Comparison of ENCODE assay signal across 1 cellular context in the genomic region with DNA sequence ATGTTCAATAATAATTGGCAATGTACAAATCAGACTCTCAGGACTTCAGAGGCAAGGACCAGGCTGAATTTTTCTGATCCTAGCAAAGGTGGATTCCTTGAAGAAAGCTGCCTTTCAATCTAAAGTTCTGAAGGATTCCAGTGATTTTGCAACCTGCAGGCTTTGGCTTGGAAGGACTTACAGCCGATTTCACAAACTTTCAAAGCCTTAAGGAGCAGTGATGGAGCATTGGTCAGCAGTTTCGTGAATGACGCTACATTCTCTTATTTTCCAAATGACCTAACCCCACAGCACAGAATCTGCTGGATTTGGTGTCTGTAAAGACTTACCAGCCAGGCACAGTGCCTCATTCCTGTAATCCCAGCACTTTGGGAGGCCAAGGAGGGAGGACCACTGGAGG.
TF ChIP-seq lines count a peak whose summit lies in the region.

No MANE protein-coding gene starts in this region.

TF ChIP-seq in K562, 482 proteins besides CTCF, POLR2A, EP300 and RAD21 (continued from another document):
- TF ChIP-seq, protein P1, sequence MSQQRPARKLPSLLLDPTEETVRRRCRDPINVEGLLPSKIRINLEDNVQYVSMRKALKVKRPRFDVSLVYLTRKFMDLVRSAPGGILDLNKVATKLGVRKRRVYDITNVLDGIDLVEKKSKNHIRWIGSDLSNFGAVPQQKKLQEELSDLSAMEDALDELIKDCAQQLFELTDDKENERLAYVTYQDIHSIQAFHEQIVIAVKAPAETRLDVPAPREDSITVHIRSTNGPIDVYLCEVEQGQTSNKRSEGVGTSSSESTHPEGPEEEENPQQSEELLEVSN (IDR thresholded peaks at IDR 0.05; ENCODE audit: borderline replicate concordance in 1 of 2, extremely low read depth in 1 of 2, insufficient read depth in 1 of 2, insufficient read length in 1 of 2, low read depth in 1 of 2, low read length in 1 of 2, poor library complexity in 1 of 2, severe bottlenecking in 1 of 2) = no peak
- TF ChIP-seq MTA1 (IDR thresholded peaks at IDR 0.05; ENCODE audit: borderline replicate concordance) = no peak
- no peak for TF ChIP-seq NFE2 (IDR thresholded peaks at IDR 0.05; ENCODE audit: low read depth)
- TF ChIP-seq ZBTB1 (CRISPR knock-in tag; IDR thresholded peaks at IDR 0.05; ENCODE audit: borderline replicate concordance, low read depth) = no peak
- no peak for TF ChIP-seq SMARCE1 (IDR thresholded peaks at IDR 0.05)
- no peak for TF ChIP-seq EWSR1 (IDR thresholded peaks at IDR 0.05; ENCODE audit: borderline replicate concordance, low read depth, partially characterized antibody)
